In genomic region chr5:150789943-150790611, GRCh38 we compare ENCODE assay signal across 8 cellular contexts. TPM values are rescaled to one million over a fixed set of nuclear protein-coding genes. Genes with fewer than 3 reads are reported as not detected.
A peak's percentile ranks its signal among the peaks of the same experiment; 100 is the strongest.
DNase-seq lines count a peak whose midpoint lies in the region; ATAC-seq, FAIRE-seq and TF ChIP-seq lines count a peak whose summit lies in the region.

No MANE protein-coding gene starts in this region.

- peak; percentile 71 to 75; a peak in 5 of 6 replicates for ATAC-seq in A549
- peak; percentile 96 for ATAC-seq in GM19043 (IDR thresholded peaks at IDR 0.05; ENCODE audit: low read depth, unreplicated experiment)
- ATAC-seq in HG03159 (IDR thresholded peaks at IDR 0.05; ENCODE audit: unreplicated experiment) = peak; percentile 98

- DNase-seq in A549 (ENCODE audit: low read depth in 1 of 2, low spot score in 1 of 2) (peak in 1 of 2 experiments; percentile 16), SW 1271 (lab: John Stamatoyannopoulos, UW) (peak; percentile 73 to 85), adipocyte (ENCODE audit: low read depth) (peak; percentile 94), islet precursor cell (peak; percentile 95), nucleus accumbens (lab: John Stamatoyannopoulos, UW) (no peak)
- DNase-seq in stimulated activated CD4-positive, alpha-beta T cell treated with anti-CD3 and anti-CD28 coated beads, TNF-alpha, amount 100 ng/mL, for 1 hour (ENCODE audit: low read depth in 3 of 3, low spot score in 1 of 3) = peak; percentile 20 to 47 (median 35)

- H3K4me1 ChIP-seq in A549 (peaks cover 7% of the 10 kb centered on the region; the same call in 1 of the 3 replicates), adipocyte (ENCODE audit: control insufficient read depth, insufficient read depth, low read length) (peaks cover 77% of the 10 kb centered on the region)

- TF ChIP-seq EP300 in A549 (IDR thresholded peaks at IDR 0.05) = no peak

- no peak for FAIRE-seq in A549 (lab: Jason Lieb, UNC)

- peak overlapping the region; percentile 81 for H3K9ac ChIP-seq in adipocyte (ENCODE audit: low read length)

- WGBS in A549 (ENCODE audit: missing lambda C conversion rate) = 61% methylated on average over 7 of the region's 7 CpGs

- H3K27me3 ChIP-seq in adipocyte (replicated peaks; ENCODE audit: control insufficient read depth, insufficient read depth, low read length) = no peaks in the 10 kb centered on the region

- no peak for TF ChIP-seq RAD21 in A549 (conservative IDR thresholded peaks at IDR 0.05 in 1 of 2, IDR thresholded peaks at IDR 0.05 in 1 of 2)

- H3K9me3 ChIP-seq in A549 (peaks cover 13% of the 10 kb centered on the region; the same call in 2 of the 3 replicates), adipocyte (ENCODE audit: control insufficient read depth, low read length) (no peaks in the 10 kb centered on the region)

- H3K36me3 ChIP-seq in adipocyte (ENCODE audit: control insufficient read depth, insufficient read depth, low read length, severe bottlenecking) = peaks cover 17% of the 10 kb centered on the region

- no peak for TF ChIP-seq POLR2A in A549 (IDR thresholded peaks at IDR 0.05; ENCODE audit: low read length)

- POLR2A ChIA-PET in A549 (lab: Yijun Ruan, JAX) = interaction anchor here (1.2 kb wide), 1 partner anchor 38 kb away, joined by 4 read pairs; no protein-coding TSS in a partner anchor

- CTCF ChIA-PET in A549 (lab: Yijun Ruan, JAX) = interaction anchor here (1.3 to 5.1 kb wide), 4 partner anchors 9 to 325 kb away, joined by 4 to 33 read pairs (median 10); partner anchors contain the start of gene SMIM3

- H3K4me3 ChIP-seq in A549 (no peak overlapping the region), adipocyte (ENCODE audit: low read length) (peak overlapping the region; percentile 72)

- TF ChIP-seq CTCF in A549 (IDR thresholded peaks at IDR 0.05) = no peak

- peak overlapping the region; percentile 33; the same call in 2 of the 3 replicates for H3K4me2 ChIP-seq in A549

- peak overlapping the region in 1 of 2 experiments; percentile 53; a peak in 3 of 6 replicates for H3K27ac ChIP-seq in A549

TF ChIP-seq in A549, 52 proteins besides CTCF, POLR2A, EP300 and RAD21:
- TF ChIP-seq CEBPB (IDR thresholded peaks at IDR 0.05) (no peak), PHF8 (IDR thresholded peaks at IDR 0.05; ENCODE audit: borderline replicate concordance, low read depth) (no peak)

RNA-seq across cellular contexts. Expression of gene SMIM3, which starts 11.5 kb away (rescaled TPM):
- polyA plus RNA-seq in A549 (2011; rRNA removed) = 4.5 and 4.9 TPM in 2 replicates
- 3.3 and 4.1 TPM in 2 replicates for polyA plus RNA-seq in A549 (2012; cell fraction: cytosol; rRNA removed)
- 1.3 and 2.1 TPM in 2 replicates for polyA plus RNA-seq in A549 (2012; cell fraction: nucleus; rRNA removed)
- 3.0 to 4.6 TPM (median 4.1 TPM) in 3 replicates for polyA plus RNA-seq in A549 (2017; fragmentation: RNase III; extraction: RNeasy Plus Mini Kit Qiagen cat#74134 plus additional on column Dnase treatment)
- 1.7 and 1.8 TPM in 2 replicates for polyA minus RNA-seq in A549 (2011; rRNA and poly(A)+ RNA removed)

RNA-seq across cellular contexts. Expression of gene DCTN4, which starts 31.3 kb away (rescaled TPM):
- 34.8 and 38.4 TPM in 2 replicates for polyA plus RNA-seq in A549 (2011; rRNA removed)
- 10.0 and 12.3 TPM in 2 replicates for polyA plus RNA-seq in A549 (2012; cell fraction: cytosol; rRNA removed)
- polyA plus RNA-seq in A549 (2012; cell fraction: nucleus; rRNA removed) = 10.2 and 15.2 TPM in 2 replicates
- 18.7 to 20.9 TPM (median 20.2 TPM) in 3 replicates for polyA plus RNA-seq in A549 (2017; fragmentation: RNase III; extraction: RNeasy Plus Mini Kit Qiagen cat#74134 plus additional on column Dnase treatment)
- polyA minus RNA-seq in A549 (2011; rRNA and poly(A)+ RNA removed) = 53.6 and 53.8 TPM in 2 replicates

RNA-seq across cellular contexts. Expression of gene IRGM, which starts 56.2 kb away (rescaled TPM):
- 0.05 TPM in 1 of 2 replicates, not detected in the other for polyA plus RNA-seq in A549 (2011; rRNA removed)
- not detected in 2 replicates for polyA plus RNA-seq in A549 (2012; cell fraction: cytosol; rRNA removed)
- not detected in 2 replicates for polyA plus RNA-seq in A549 (2012; cell fraction: nucleus; rRNA removed)
- not detected in 3 replicates for polyA plus RNA-seq in A549 (2017; fragmentation: RNase III; extraction: RNeasy Plus Mini Kit Qiagen cat#74134 plus additional on column Dnase treatment)
- polyA minus RNA-seq in A549 (2011; rRNA and poly(A)+ RNA removed) = 0.29 TPM in 1 of 2 replicates, not detected in the other

Comparison
In these comparisons a context has a peak if more than half of its experiments do, and no peak if none do; other contexts are left out.
1. DNase-seq: peak in SW 1271 (2 of 2), adipocyte (single experiment), islet precursor cell (single experiment) and stimulated activated CD4-positive, alpha-beta T cell treated with anti-CD3 and anti-CD28 coated beads, TNF-alpha, amount 100 ng/mL, for 1 hour (3 of 3); none in nucleus accumbens (0 of 56).
2. Peak in every context shown above with its lines, with median percentiles within 50 percentile points of each other: ATAC-seq.